Comparison of ENCODE assay signal across 8 cellular contexts in the genomic region with DNA sequence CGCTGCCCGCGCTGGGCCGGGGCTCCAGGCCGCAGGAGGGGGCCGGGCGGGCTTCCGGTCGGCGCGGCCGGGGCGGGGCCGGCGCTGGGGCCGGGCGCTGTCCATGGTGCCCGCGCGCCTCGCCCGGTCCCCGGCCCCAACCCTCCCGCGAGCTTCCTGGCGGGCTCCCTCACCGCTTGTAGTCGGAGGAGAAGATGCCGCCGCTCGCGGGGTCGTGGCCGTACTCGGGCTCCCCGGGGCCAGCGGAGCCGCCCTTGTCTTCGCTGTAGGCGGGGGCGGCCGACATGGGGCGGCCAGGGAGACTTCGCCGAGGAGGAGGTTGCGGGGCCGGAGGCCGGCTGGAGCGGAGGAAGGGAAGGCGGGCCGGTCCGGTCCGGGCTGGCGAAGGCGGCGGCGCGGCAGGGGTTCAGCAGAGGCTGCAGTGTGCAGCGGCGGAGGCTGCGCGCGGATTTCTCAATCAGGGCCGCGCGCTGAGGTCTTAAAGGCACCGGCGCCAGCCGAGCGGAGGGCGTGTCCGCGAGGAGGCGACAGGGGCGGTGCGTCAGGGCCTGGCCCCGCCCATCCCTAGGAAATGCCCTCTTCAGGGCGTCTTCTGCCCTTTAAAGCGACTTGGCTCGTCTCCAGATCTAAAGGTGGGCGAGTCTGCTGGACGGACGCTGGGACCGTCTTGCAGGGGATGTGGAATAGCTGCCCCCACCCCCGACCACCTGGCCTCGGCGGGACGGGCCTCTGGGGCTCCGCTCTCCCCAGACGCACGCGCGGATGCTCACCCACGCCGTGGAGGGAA. TPM values are rescaled to one million over a fixed set of nuclear protein-coding genes. Genes with fewer than 3 reads are reported as not detected.
DNase-seq lines count a peak whose midpoint lies in the region; ATAC-seq lines count a peak whose summit lies in the region.

A gene with protein sequence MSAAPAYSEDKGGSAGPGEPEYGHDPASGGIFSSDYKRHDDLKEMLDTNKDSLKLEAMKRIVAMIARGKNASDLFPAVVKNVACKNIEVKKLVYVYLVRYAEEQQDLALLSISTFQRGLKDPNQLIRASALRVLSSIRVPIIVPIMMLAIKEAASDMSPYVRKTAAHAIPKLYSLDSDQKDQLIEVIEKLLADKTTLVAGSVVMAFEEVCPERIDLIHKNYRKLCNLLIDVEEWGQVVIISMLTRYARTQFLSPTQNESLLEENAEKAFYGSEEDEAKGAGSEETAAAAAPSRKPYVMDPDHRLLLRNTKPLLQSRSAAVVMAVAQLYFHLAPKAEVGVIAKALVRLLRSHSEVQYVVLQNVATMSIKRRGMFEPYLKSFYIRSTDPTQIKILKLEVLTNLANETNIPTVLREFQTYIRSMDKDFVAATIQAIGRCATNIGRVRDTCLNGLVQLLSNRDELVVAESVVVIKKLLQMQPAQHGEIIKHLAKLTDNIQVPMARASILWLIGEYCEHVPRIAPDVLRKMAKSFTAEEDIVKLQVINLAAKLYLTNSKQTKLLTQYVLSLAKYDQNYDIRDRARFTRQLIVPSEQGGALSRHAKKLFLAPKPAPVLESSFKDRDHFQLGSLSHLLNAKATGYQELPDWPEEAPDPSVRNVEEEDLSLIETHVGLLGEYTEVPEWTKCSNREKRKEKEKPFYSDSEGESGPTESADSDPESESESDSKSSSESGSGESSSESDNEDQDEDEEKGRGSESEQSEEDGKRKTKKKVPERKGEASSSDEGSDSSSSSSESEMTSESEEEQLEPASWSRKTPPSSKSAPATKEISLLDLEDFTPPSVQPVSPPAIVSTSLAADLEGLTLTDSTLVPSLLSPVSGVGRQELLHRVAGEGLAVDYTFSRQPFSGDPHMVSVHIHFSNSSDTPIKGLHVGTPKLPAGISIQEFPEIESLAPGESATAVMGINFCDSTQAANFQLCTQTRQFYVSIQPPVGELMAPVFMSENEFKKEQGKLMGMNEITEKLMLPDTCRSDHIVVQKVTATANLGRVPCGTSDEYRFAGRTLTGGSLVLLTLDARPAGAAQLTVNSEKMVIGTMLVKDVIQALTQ (minus strand): TSS at position 455 of the 787 bp plus-strand sequence. CDS start 169 bp downstream, at position 286.

- H3K9me3 Mint-ChIP-seq in activated CD8-positive, alpha-beta T cell treated with anti-CD3 and anti-CD28 coated beads, Interleukin-2, amount 10 ng/mL, durations not matched to agents 7 days and 5 days (ENCODE audit: insufficient read depth) = no peaks in the 10 kb centered on the region
- H3K9me3 Mint-ChIP-seq in memory B cell = no peaks in the 10 kb centered on the region

- ATAC-seq in GM19351 (IDR thresholded peaks at IDR 0.05; ENCODE audit: unreplicated experiment) = peak; percentile 96
- peak; percentile 80 for ATAC-seq in HG03469 (IDR thresholded peaks at IDR 0.05; ENCODE audit: unreplicated experiment)
- peak; percentile 95 for ATAC-seq in activated CD8-positive, alpha-beta T cell treated with anti-CD3 and anti-CD28 coated beads, Interleukin-2, amount 10 ng/mL, durations not matched to agents 7 days and 5 days
- peak; percentile 89 for ATAC-seq in memory B cell (ENCODE audit: low read depth)

- CTCF ChIA-PET in activated CD8-positive, alpha-beta T cell treated with anti-CD3 and anti-CD28 coated beads, Interleukin-2, amount 10 ng/mL, durations not matched to agents 7 days and 5 days (lab: Charles Lee) = no interaction called here

- H3K36me3 Mint-ChIP-seq in activated CD8-positive, alpha-beta T cell treated with anti-CD3 and anti-CD28 coated beads, Interleukin-2, amount 10 ng/mL, durations not matched to agents 7 days and 5 days (ENCODE audit: low read depth) = no peaks in the 10 kb centered on the region
- H3K36me3 Mint-ChIP-seq in memory B cell = no peaks in the 10 kb centered on the region

- peak within 1 kb of the TSS; percentile 56 for H3K4me3 Mint-ChIP-seq in activated CD8-positive, alpha-beta T cell treated with anti-CD3 and anti-CD28 coated beads, Interleukin-2, amount 10 ng/mL, durations not matched to agents 7 days and 5 days
- H3K4me3 Mint-ChIP-seq in memory B cell = peak within 1 kb of the TSS; percentile 68

- POLR2A ChIA-PET in activated CD8-positive, alpha-beta T cell treated with anti-CD3 and anti-CD28 coated beads, Interleukin-2, amount 10 ng/mL, durations not matched to agents 7 days and 5 days (lab: Charles Lee) = interaction anchor here (0.6 to 1.2 kb wide), 3 partner anchors 40 to 276 kb away, joined by 3 read pairs; a partner anchor contains a TSS

- no peak within 1 kb of the TSS for H3K27ac Mint-ChIP-seq in activated CD8-positive, alpha-beta T cell treated with anti-CD3 and anti-CD28 coated beads, Interleukin-2, amount 10 ng/mL, durations not matched to agents 7 days and 5 days
- H3K27ac Mint-ChIP-seq in memory B cell = no peak within 1 kb of the TSS

- H3K4me1 Mint-ChIP-seq in activated CD8-positive, alpha-beta T cell treated with anti-CD3 and anti-CD28 coated beads, Interleukin-2, amount 10 ng/mL, durations not matched to agents 7 days and 5 days (ENCODE audit: low read depth) = no peaks in the 10 kb centered on the region
- no peaks in the 10 kb centered on the region for H3K4me1 Mint-ChIP-seq in memory B cell

- H3K27me3 Mint-ChIP-seq in activated CD8-positive, alpha-beta T cell treated with anti-CD3 and anti-CD28 coated beads, Interleukin-2, amount 10 ng/mL, durations not matched to agents 7 days and 5 days (ENCODE audit: low read depth) = peaks cover 2% of the 10 kb centered on the region
- H3K27me3 Mint-ChIP-seq in memory B cell = peaks cover 19% of the 10 kb centered on the region

- peak; percentile 96 for DNase-seq in AG20443 (ENCODE audit: low spot score)
- peak; percentile 80 for DNase-seq in NCI-H774 (lab: John Stamatoyannopoulos, UW)
- peak; percentile 80 for DNase-seq in activated CD8-positive, alpha-beta T cell treated with anti-CD3 and anti-CD28 coated beads, Interleukin-2, amount 10 ng/mL, durations not matched to agents 7 days and 5 days
- peak; percentile 37 for DNase-seq in effector CD8-positive, alpha-beta T cell (lab: John Stamatoyannopoulos, UW)
- peak; percentile 47 to 58 for DNase-seq in memory B cell (ENCODE audit: low spot score in 2 of 2)
- peak; percentile 49 to 58 (median 52) for DNase-seq in stimulated activated CD4-positive, alpha-beta T cell treated with anti-CD3 and anti-CD28 coated beads, TNF-alpha, amount 100 ng/mL, for 48 hours (ENCODE audit: low read depth in 3 of 3)

RNA-seq across cellular contexts. Expression of the gene that starts here (rescaled TPM):
- not detected for total RNA-seq in activated CD8-positive, alpha-beta T cell treated with anti-CD3 and anti-CD28 coated beads, Interleukin-2, amount 10 ng/mL, durations not matched to agents 7 days and 5 days

Comparison
In these comparisons a context has a peak if more than half of its experiments do, and no peak if none do; other contexts are left out.
1. Peak in every context shown above with its lines: DNase-seq and ATAC-seq.
2. Peak in DNase-seq and ATAC-seq in activated CD8-positive, alpha-beta T cell treated with anti-CD3 and anti-CD28 coated beads, Interleukin-2, amount 10 ng/mL, durations not matched to agents 7 days and 5 days; RNA of the gene not detected or under 1 TPM.
3. DNase-seq: peak in every context shown above with its lines; median percentile 96 in AG20443; 80 in NCI-H774; 80 in activated CD8-positive, alpha-beta T cell treated with anti-CD3 and anti-CD28 coated beads, Interleukin-2, amount 10 ng/mL, durations not matched to agents 7 days and 5 days; 52 in memory B cell; 52 in stimulated activated CD4-positive, alpha-beta T cell treated with anti-CD3 and anti-CD28 coated beads, TNF-alpha, amount 100 ng/mL, for 48 hours; 37 in effector CD8-positive, alpha-beta T cell.